Comparison of ENCODE assay signal across 26 cellular contexts in the genomic region with DNA sequence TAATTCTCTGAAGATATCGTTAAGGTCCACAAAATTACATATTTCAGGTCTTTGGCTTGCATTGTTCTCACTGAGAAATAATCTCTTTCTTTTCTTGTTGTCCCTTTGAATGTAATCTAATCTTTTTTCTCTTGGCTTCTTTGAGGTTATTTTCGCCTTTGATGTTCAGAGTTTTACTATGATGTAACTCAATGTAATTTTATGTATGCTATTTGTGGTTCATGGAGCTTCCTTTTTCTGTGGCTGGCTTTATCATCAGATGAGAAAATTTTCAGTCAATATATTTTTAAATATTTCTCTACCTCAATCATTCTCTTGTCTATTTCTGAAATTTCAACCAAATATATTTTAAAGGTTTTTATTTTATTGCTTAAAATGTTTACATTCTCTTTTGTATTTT.
"Had no signal": no experiment of that assay in that cellular context is flagged by ENCODE, and none has a peak within 500 bp of the region (broad histone marks: within the 10 kb centered on the region; RNA-seq: fewer than 3 reads in every experiment).

No MANE protein-coding gene starts in this region.

- H3K4me1 ChIP-seq: ascending aorta, breast epithelium, lower lobe of right lung, pancreas, right lobe of liver, stomach, vagina had no signal

- H3K27ac ChIP-seq: ascending aorta, breast epithelium, lower lobe of right lung, neutrophil, pancreas, right lobe of liver, stomach, vagina had no signal

- H3K4me1 Mint-ChIP-seq: activated naive CD4-positive, alpha-beta T cell treated with anti-CD3 and anti-CD28 coated beads, Interleukin-2, amount 10 ng/mL, durations not matched to agents 7 days and 5 days; activated naive CD8-positive, alpha-beta T cell treated with anti-CD3 and anti-CD28 coated beads, Interleukin-2, amount 50 U/mL, for 24 hours; natural killer cell; stimulated activated effector memory CD8-positive, alpha-beta T cell treated with anti-CD3 and anti-CD28 coated beads, Interleukin-12 subunit alpha, Interleukin-12 subunit beta, amount 100 ng/mL, for 72 hours had no signal

- H3K36me3 ChIP-seq: ascending aorta, breast epithelium, lower lobe of right lung, neutrophil, pancreas, right lobe of liver, stomach, vagina had no signal

- H3K27me3 Mint-ChIP-seq: activated naive CD4-positive, alpha-beta T cell treated with anti-CD3 and anti-CD28 coated beads, Interleukin-2, amount 10 ng/mL, durations not matched to agents 7 days and 5 days; activated naive CD8-positive, alpha-beta T cell treated with anti-CD3 and anti-CD28 coated beads, Interleukin-2, amount 50 U/mL, for 24 hours had no signal

- H3K27ac Mint-ChIP-seq: activated naive CD4-positive, alpha-beta T cell treated with anti-CD3 and anti-CD28 coated beads, Interleukin-2, amount 10 ng/mL, durations not matched to agents 7 days and 5 days; activated naive CD8-positive, alpha-beta T cell treated with anti-CD3 and anti-CD28 coated beads, Interleukin-2, amount 50 U/mL, for 24 hours; natural killer cell; stimulated activated effector memory CD8-positive, alpha-beta T cell treated with anti-CD3 and anti-CD28 coated beads, Interleukin-12 subunit alpha, Interleukin-12 subunit beta, amount 100 ng/mL, for 72 hours had no signal

- DNase-seq: activated CD4-positive, alpha-beta T cell treated with anti-CD3 and anti-CD28 coated beads for 1 hour; activated CD8-positive, alpha-beta memory T cell treated with anti-CD3 and anti-CD28 coated beads for 24 hours; activated CD8-positive, alpha-beta memory T cell treated with anti-CD3 and anti-CD28 coated beads, Interleukin-2, amount 50 U/mL, for 48 hours; activated effector memory CD4-positive, alpha-beta T cell treated with Interleukin-2 at 50 U/mL for 16 hours; activated naive CD4-positive, alpha-beta T cell treated with anti-CD3 and anti-CD28 coated beads, Interleukin-2, amount 10 ng/mL, durations not matched to agents 7 days and 5 days; activated naive CD8-positive, alpha-beta T cell treated with anti-CD3 and anti-CD28 coated beads, Interleukin-2, amount 50 U/mL, for 24 hours; activated T-cell treated with anti-CD3 and anti-CD28 coated beads, Interleukin-2, amount 50 U/mL, for 48 hours; cerebellar nuclear complex; cortex of kidney; erythroblast; hypothalamus; lower lobe of right lung; natural killer cell; pancreas; right lobe of liver; stimulated activated CD4-positive, alpha-beta T cell treated with anti-CD3 and anti-CD28 coated beads, Interleukin-4, amount 100 ng/mL, for 24 hours; stomach; trophoblast cell had no signal

- H3K4me3 ChIP-seq: ascending aorta, breast epithelium, lower lobe of right lung, pancreas, right lobe of liver, stomach, vagina had no signal

- H3K9me3 ChIP-seq: ascending aorta, breast epithelium, lower lobe of right lung, neutrophil, pancreas, right lobe of liver, vagina had no signal

- ATAC-seq: activated naive CD8-positive, alpha-beta T cell treated with anti-CD3 and anti-CD28 coated beads, Interleukin-2, amount 50 U/mL, for 24 hours; lower lobe of right lung; natural killer cell; pancreas; right lobe of liver; stimulated activated effector memory CD8-positive, alpha-beta T cell treated with anti-CD3 and anti-CD28 coated beads, Interleukin-12 subunit alpha, Interleukin-12 subunit beta, amount 100 ng/mL, for 72 hours had no signal

- H3K36me3 Mint-ChIP-seq: activated naive CD4-positive, alpha-beta T cell treated with anti-CD3 and anti-CD28 coated beads, Interleukin-2, amount 10 ng/mL, durations not matched to agents 7 days and 5 days; natural killer cell; stimulated activated effector memory CD8-positive, alpha-beta T cell treated with anti-CD3 and anti-CD28 coated beads, Interleukin-12 subunit alpha, Interleukin-12 subunit beta, amount 100 ng/mL, for 72 hours had no signal

- FAIRE-seq: endometrium, frontal cortex, keratinocyte, pancreas had no signal

- H3K4me3 Mint-ChIP-seq: activated naive CD4-positive, alpha-beta T cell treated with anti-CD3 and anti-CD28 coated beads, Interleukin-2, amount 10 ng/mL, durations not matched to agents 7 days and 5 days; activated naive CD8-positive, alpha-beta T cell treated with anti-CD3 and anti-CD28 coated beads, Interleukin-2, amount 50 U/mL, for 24 hours; natural killer cell; stimulated activated effector memory CD8-positive, alpha-beta T cell treated with anti-CD3 and anti-CD28 coated beads, Interleukin-12 subunit alpha, Interleukin-12 subunit beta, amount 100 ng/mL, for 72 hours had no signal

- H3K27me3 ChIP-seq: ascending aorta, breast epithelium, neutrophil, pancreas, right lobe of liver, stomach, vagina had no signal
